Comparison of ENCODE assay signal across 8 cellular contexts in genomic region chr15:83012038-83012490, GRCh38. TPM values are rescaled to one million over a fixed set of nuclear protein-coding genes. Genes with fewer than 3 reads are reported as not detected.
DNase-seq lines count a peak whose midpoint lies in the region; ATAC-seq and TF ChIP-seq lines count a peak whose summit lies in the region.

No MANE protein-coding gene starts in this region.

- H3K4me1 ChIP-seq in adrenal gland (replicated peaks in 1 of 2) (peaks cover 12 to 18% of the 10 kb centered on the region in 2 donors), right lobe of liver (peaks cover 0 to 17% (median 7%) of the 10 kb centered on the region in 4 donors), urinary bladder (ENCODE audit: insufficient read depth) (no peaks in the 10 kb centered on the region), mucosa of descending colon (ENCODE audit: low read depth) (peaks cover 16% of the 10 kb centered on the region)

- TF ChIP-seq POLR2A in adrenal gland (IDR thresholded peaks at IDR 0.05) (no peak), right lobe of liver (IDR thresholded peaks at IDR 0.05) (no peak)

- DNase-seq in stimulated activated naive CD8-positive, alpha-beta T cell treated with anti-CD3 and anti-CD28 coated beads, Interleukin-15, Interleukin-2, amounts not matched to agents 100 U/mL and 50 U/mL, for 24 hours: no peak
- DNase-seq in adrenal gland: no peak
- DNase-seq in right lobe of liver: no peak
- DNase-seq in effector CD4-positive, alpha-beta T cell: no peak
- no peak for DNase-seq in mucosa of descending colon

- peak overlapping the region in 3 of 5 donors; percentile 71 to 87 (median 85) for H3K27ac ChIP-seq in adrenal gland
- peak overlapping the region; percentile 37 to 79 (median 62) for H3K27ac ChIP-seq in right lobe of liver
- H3K27ac ChIP-seq in urinary bladder (ENCODE audit: low read depth): peak overlapping the region; percentile 38

- H3K27ac Mint-ChIP-seq in stimulated activated naive CD8-positive, alpha-beta T cell treated with anti-CD3 and anti-CD28 coated beads, Interleukin-15, Interleukin-2, amounts not matched to agents 100 ng/mL and 50 ng/mL, for 24 hours: peak overlapping the region; percentile 93

- H3K27me3 Mint-ChIP-seq in stimulated activated naive CD8-positive, alpha-beta T cell treated with anti-CD3 and anti-CD28 coated beads, Interleukin-15, Interleukin-2, amounts not matched to agents 100 ng/mL and 50 ng/mL, for 24 hours: no peaks in the 10 kb centered on the region

- H3K36me3 ChIP-seq in adrenal gland (replicated peaks in 1 of 2) (peaks cover 0 to 30% of the 10 kb centered on the region in 2 donors), right lobe of liver (peaks cover 0 to 32% (median 14%) of the 10 kb centered on the region in 4 donors), urinary bladder (ENCODE audit: insufficient read depth) (no peaks in the 10 kb centered on the region), mucosa of descending colon (ENCODE audit: low read depth) (no peaks in the 10 kb centered on the region)

- H3K9me3 Mint-ChIP-seq in stimulated activated naive CD8-positive, alpha-beta T cell treated with anti-CD3 and anti-CD28 coated beads, Interleukin-15, Interleukin-2, amounts not matched to agents 100 ng/mL and 50 ng/mL, for 24 hours: peaks cover 14% of the 10 kb centered on the region

- peak overlapping the region in 2 of 4 donors; percentile 85 to 95 for H3K4me3 ChIP-seq in adrenal gland
- H3K4me3 ChIP-seq in right lobe of liver: peak overlapping the region; percentile 86 to 100 (median 93)
- H3K4me3 ChIP-seq in urinary bladder (ENCODE audit: low read depth, low read length): peak overlapping the region; percentile 80
- H3K4me3 ChIP-seq in mucosa of descending colon: no peak overlapping the region

- peak overlapping the region; percentile 92 for H3K4me3 Mint-ChIP-seq in stimulated activated naive CD8-positive, alpha-beta T cell treated with anti-CD3 and anti-CD28 coated beads, Interleukin-15, Interleukin-2, amounts not matched to agents 100 ng/mL and 50 ng/mL, for 24 hours

- ATAC-seq in stimulated activated naive CD8-positive, alpha-beta T cell treated with anti-CD3 and anti-CD28 coated beads, Interleukin-15, Interleukin-2, amounts not matched to agents 100 U/mL and 50 U/mL, for 24 hours: no peak
- ATAC-seq in right lobe of liver: no peak
- no peak for ATAC-seq in mucosa of descending colon
- no peak for ATAC-seq in GM18909 (IDR thresholded peaks at IDR 0.05; ENCODE audit: poor library complexity, unreplicated experiment)

- peaks cover 44% of the 10 kb centered on the region for H3K4me1 Mint-ChIP-seq in stimulated activated naive CD8-positive, alpha-beta T cell treated with anti-CD3 and anti-CD28 coated beads, Interleukin-15, Interleukin-2, amounts not matched to agents 100 ng/mL and 50 ng/mL, for 24 hours (ENCODE audit: low read depth)

- H3K27me3 ChIP-seq in adrenal gland (no peaks in the 10 kb centered on the region), right lobe of liver (no peaks in the 10 kb centered on the region)

- intact Hi-C loops in adrenal gland (cut with DNase I): no loop called here
- intact Hi-C loops in right lobe of liver (cut with DNase I): no loop called here
- intact Hi-C loops in mucosa of descending colon (cut with DNase I, micrococcal nuclease): no loop called here

- peaks cover 51% of the 10 kb centered on the region for H3K36me3 Mint-ChIP-seq in stimulated activated naive CD8-positive, alpha-beta T cell treated with anti-CD3 and anti-CD28 coated beads, Interleukin-15, Interleukin-2, amounts not matched to agents 100 ng/mL and 50 ng/mL, for 24 hours (ENCODE audit: low read depth)

- H3K9me3 ChIP-seq in adrenal gland (replicated peaks in 1 of 3) (no peaks in the 10 kb centered on the region), right lobe of liver (no peaks in the 10 kb centered on the region), mucosa of descending colon (no peaks in the 10 kb centered on the region)

- TF ChIP-seq CTCF in adrenal gland (IDR thresholded peaks at IDR 0.05): no peak
- no peak for TF ChIP-seq CTCF in right lobe of liver (IDR thresholded peaks at IDR 0.05)
- no peak for TF ChIP-seq CTCF in mucosa of descending colon (IDR thresholded peaks at IDR 0.05)

- 50 to 65% (median 52%) methylated on average over 13 of the region's 13 CpGs for WGBS in adrenal gland, 4 donors
- WGBS in right lobe of liver (ENCODE audit: insufficient coverage, low coverage, low lambda C conversion rate, missing lambda C conversion rate): 61% methylated on average over 13 of the region's 13 CpGs
- 43% methylated on average over 13 of the region's 13 CpGs for WGBS in urinary bladder

RNA-seq across cellular contexts. Expression of gene C15orf40, which starts 0.6 kb away (rescaled TPM):
- total RNA-seq in adrenal gland (10 to 100 TPM in 7 of 8 donors, 1 to 10 TPM in 1; 7.8 to 27.0 (median 22.9) TPM), right lobe of liver (10 to 100 TPM in 1 of 6 experiments, 1 to 10 TPM in 5; 7.1 to 10.7 (median 8.6) TPM), urinary bladder (15.7 TPM), mucosa of descending colon (10 to 100 TPM; 21.4 to 24.6 (median 23.0) TPM)
- polyA plus RNA-seq in adrenal gland (10 to 100 TPM; 22.4 to 28.2 (median 24.0) TPM), urinary bladder (17.2 TPM)

RNA-seq across cellular contexts. Expression of gene RAMAC, which starts 26.1 kb away (rescaled TPM):
- total RNA-seq in adrenal gland: 10 to 100 TPM; 19.3 to 24.2 (median 21.7) TPM
- polyA plus RNA-seq in adrenal gland: 10 to 100 TPM; 12.7 to 28.4 (median 16.1) TPM
- total RNA-seq in right lobe of liver: 10 to 100 TPM in 5 of 6 experiments, 1 to 10 TPM in 1; 8.1 to 13.5 (median 11.5) TPM
- 38.9 TPM for total RNA-seq in urinary bladder
- polyA plus RNA-seq in urinary bladder: 22.1 TPM
- total RNA-seq in mucosa of descending colon: 10 to 100 TPM; 19.5 to 23.9 (median 20.6) TPM

RNA-seq across cellular contexts. Expression of gene BTBD1, which starts 55.0 kb away (rescaled TPM):
- 10 to 100 TPM; 38.8 to 72.6 (median 49.7) TPM for total RNA-seq in adrenal gland
- 10 to 100 TPM in 2 of 3 donors, 1 to 10 TPM in 1; 7.2 to 65.9 (median 12.5) TPM for polyA plus RNA-seq in adrenal gland
- 10 to 100 TPM; 15.7 to 49.9 (median 24.2) TPM for total RNA-seq in right lobe of liver
- total RNA-seq in urinary bladder: 102 TPM
- polyA plus RNA-seq in urinary bladder: 42.3 TPM
- 10 to 100 TPM; 50.9 to 57.8 (median 53.7) TPM for total RNA-seq in mucosa of descending colon

RNA-seq across cellular contexts. Expression of gene HOMER2, which starts 59.5 kb away (rescaled TPM):
- 10 to 100 TPM in 7 of 8 donors, 1 to 10 TPM in 1; 9.0 to 30.0 (median 24.9) TPM for total RNA-seq in adrenal gland
- 10 to 100 TPM in 2 of 3 donors, 1 to 10 TPM in 1; 6.5 to 12.6 (median 11.2) TPM for polyA plus RNA-seq in adrenal gland
- total RNA-seq in right lobe of liver: 10 to 100 TPM; 16.8 to 66.2 (median 60.7) TPM
- 8.9 TPM for total RNA-seq in urinary bladder
- polyA plus RNA-seq in urinary bladder: 1.2 TPM
- total RNA-seq in mucosa of descending colon: 10 to 100 TPM in 1 of 3 donors, 1 to 10 TPM in 2; 1.9 to 16.3 (median 2.1) TPM
